30 cellular contexts compared by ENCODE assay signal in genomic region chr17:2871205-2871604, GRCh38.
DNase-seq lines count a peak whose midpoint lies in the region; ATAC-seq and TF ChIP-seq lines count a peak whose summit lies in the region.
"Had no signal": no experiment of that assay in that cellular context is flagged by ENCODE, and none has a peak within 500 bp of the region (broad histone marks: within the 10 kb centered on the region; RNA-seq: fewer than 3 reads in every experiment).

No MANE protein-coding gene starts in this region.

- H3K27ac ChIP-seq in SJCRH30 (no peak overlapping the region), neural progenitor cell (no peak overlapping the region)
- H3K27ac ChIP-seq: dorsolateral prefrontal cortex, prostate gland, uterus, WERI-Rb-1 had no signal

- peaks cover 39% of the 10 kb centered on the region for H3K4me1 Mint-ChIP-seq in neural progenitor cell
- H3K4me1 Mint-ChIP-seq: activated CD4-positive, alpha-beta T cell treated with anti-CD3 and anti-CD28 coated beads, Interleukin-2, amount 10 ng/mL, durations not matched to agents 24 days and 14 days; activated CD8-positive, alpha-beta memory T cell treated with anti-CD3 and anti-CD28 coated beads, Interleukin-2, amount 10 ng/mL, durations not matched to agents 7 days and 5 days; activated naive CD8-positive, alpha-beta T cell treated with anti-CD3 and anti-CD28 coated beads, Interleukin-2, amount 50 U/mL, for 24 hours; B cell had no signal

- H3F3A ChIP-seq in neural progenitor cell (ENCODE audit: low read depth), result peaks cover 56% of the 10 kb centered on the region

- H3K27ac Mint-ChIP-seq in neural progenitor cell, result peak overlapping the region; percentile 50
- H3K27ac Mint-ChIP-seq: activated CD4-positive, alpha-beta T cell treated with anti-CD3 and anti-CD28 coated beads, Interleukin-2, amount 10 ng/mL, durations not matched to agents 24 days and 14 days; activated CD8-positive, alpha-beta memory T cell treated with anti-CD3 and anti-CD28 coated beads, Interleukin-2, amount 10 ng/mL, durations not matched to agents 7 days and 5 days; activated naive CD8-positive, alpha-beta T cell treated with anti-CD3 and anti-CD28 coated beads, Interleukin-2, amount 50 U/mL, for 24 hours; B cell; T-helper 2 cell treated with Interferon-gamma antibody and Interleukin-4, amounts not matched to agents 5 μg/mL and 100 μg/mL, for 36 hours had no signal

- peaks cover 5% of the 10 kb centered on the region for H4K20me1 ChIP-seq in neural progenitor cell (ENCODE audit: low read depth)

- H3K36me3 Mint-ChIP-seq in neural progenitor cell, result no peaks in the 10 kb centered on the region
- H3K36me3 Mint-ChIP-seq: activated CD8-positive, alpha-beta memory T cell treated with anti-CD3 and anti-CD28 coated beads, Interleukin-2, amount 10 ng/mL, durations not matched to agents 7 days and 5 days had no signal

- peak overlapping the region; percentile 4 for H3K4me2 ChIP-seq in neural progenitor cell

- ATAC-seq in HG03025 (IDR thresholded peaks at IDR 0.05; ENCODE audit: low FRiP score, unreplicated experiment) (no peak), GM19463 (IDR thresholded peaks at IDR 0.05; ENCODE audit: unreplicated experiment) (no peak)
- ATAC-seq: activated CD8-positive, alpha-beta memory T cell treated with anti-CD3 and anti-CD28 coated beads, Interleukin-2, amount 10 ng/mL, durations not matched to agents 7 days and 5 days; activated naive CD8-positive, alpha-beta T cell treated with anti-CD3 and anti-CD28 coated beads, Interleukin-2, amount 50 U/mL, for 24 hours; sciatic nerve; SK-N-SH treated with all-trans-retinoic acid at 6 μM for 48 hours had no signal

- H3K4me3 ChIP-seq in H7 (ENCODE audit: insufficient read depth, low read depth, low read length) (no peak overlapping the region; the same call in 1 of the 2 replicates), SJCRH30 (no peak overlapping the region), neural progenitor cell (peak overlapping the region; percentile 8)
- H3K4me3 ChIP-seq: dorsolateral prefrontal cortex, HAP-1, prostate gland, uterus had no signal

- DNase-seq in H7 (peak; percentile 92), SJCRH30 (peak; percentile 7 to 30), iPS DF 19.7 (ENCODE audit: low read depth, low spot score) (peak; percentile 90), neural progenitor cell (ENCODE audit: low spot score) (peak; percentile 93), erythroblast (lab: John Stamatoyannopoulos, UW) (no peak), mucosa of gallbladder (ENCODE audit: low spot score) (no peak)
- DNase-seq: activated CD4-positive, alpha-beta T cell treated with anti-CD3 and anti-CD28 coated beads, Interleukin-2, amount 10 ng/mL, durations not matched to agents 24 days and 14 days; activated CD8-positive, alpha-beta memory T cell treated with anti-CD3 and anti-CD28 coated beads, Interleukin-2, amount 10 ng/mL, durations not matched to agents 7 days and 5 days; activated naive CD8-positive, alpha-beta T cell treated with anti-CD3 and anti-CD28 coated beads, Interleukin-2, amount 50 U/mL, for 24 hours; activated T-cell treated with anti-CD3 and anti-CD28 coated beads, Interleukin-2, amount 50 U/mL, for 48 hours; CD8-positive, alpha-beta memory T cell; cerebellar nuclear complex; DMS153; dorsolateral prefrontal cortex; Karpas-422; MV-4-11; NCI-H1436 treated with DMSO at 0.1 percent for 48 hours; NCI-H82; stimulated activated CD4-positive, alpha-beta T cell treated with anti-CD3 and anti-CD28 coated beads, Interleukin-4, amount 100 ng/mL, for 4 hours; stimulated activated naive CD4-positive, alpha-beta T cell; uterus; WERI-Rb-1 had no signal

- TF ChIP-seq CTCF in neural progenitor cell (IDR thresholded peaks at IDR 0.05), result no peak

- no peaks in the 10 kb centered on the region for H3K79me2 ChIP-seq in neural progenitor cell (ENCODE audit: low read depth)

- H3K9me3 ChIP-seq in SJCRH30 (replicated peaks) (no peaks in the 10 kb centered on the region), neural progenitor cell (ENCODE audit: low read depth) (no peaks in the 10 kb centered on the region)
- H3K9me3 ChIP-seq: HAP-1, prostate gland, uterus had no signal

- no peaks in the 10 kb centered on the region; the same call in 1 of the 2 replicates for H3K36me3 ChIP-seq in H7 (replicated peaks; ENCODE audit: control insufficient read depth, insufficient read depth, low read length)
- H3K36me3 ChIP-seq in SJCRH30, result no peaks in the 10 kb centered on the region
- no peaks in the 10 kb centered on the region for H3K36me3 ChIP-seq in neural progenitor cell
- H3K36me3 ChIP-seq: HAP-1, prostate gland, uterus had no signal

- no peaks in the 10 kb centered on the region for H3K9me3 Mint-ChIP-seq in neural progenitor cell
- H3K9me3 Mint-ChIP-seq: activated CD4-positive, alpha-beta T cell treated with anti-CD3 and anti-CD28 coated beads, Interleukin-2, amount 10 ng/mL, durations not matched to agents 24 days and 14 days; activated naive CD8-positive, alpha-beta T cell treated with anti-CD3 and anti-CD28 coated beads, Interleukin-2, amount 50 U/mL, for 24 hours; CD8-positive, alpha-beta memory T cell; T-helper 2 cell treated with Interferon-gamma antibody and Interleukin-4, amounts not matched to agents 5 μg/mL and 100 μg/mL, for 36 hours had no signal

- H3K27me3 ChIP-seq in H7 (ENCODE audit: control insufficient read depth, insufficient read depth, low read length) (no peaks in the 10 kb centered on the region), SJCRH30 (no peaks in the 10 kb centered on the region), neural progenitor cell (no peaks in the 10 kb centered on the region)
- H3K27me3 ChIP-seq: uterus had no signal

- no peak for TF ChIP-seq POLR2A in erythroblast (IDR thresholded peaks at IDR 0.05; ENCODE audit: low read length)

- H3K9ac ChIP-seq in neural progenitor cell, result no peak overlapping the region

- peaks cover 8% of the 10 kb centered on the region for H3K27me3 Mint-ChIP-seq in neural progenitor cell (ENCODE audit: insufficient read depth, low read depth)
- H3K27me3 Mint-ChIP-seq: activated CD4-positive, alpha-beta T cell treated with anti-CD3 and anti-CD28 coated beads, Interleukin-2, amount 10 ng/mL, durations not matched to agents 24 days and 14 days; activated CD8-positive, alpha-beta memory T cell treated with anti-CD3 and anti-CD28 coated beads, Interleukin-2, amount 10 ng/mL, durations not matched to agents 7 days and 5 days; activated naive CD8-positive, alpha-beta T cell treated with anti-CD3 and anti-CD28 coated beads, Interleukin-2, amount 50 U/mL, for 24 hours; B cell had no signal

- H3K4me3 Mint-ChIP-seq in neural progenitor cell, result no peak overlapping the region
- H3K4me3 Mint-ChIP-seq: activated CD4-positive, alpha-beta T cell treated with anti-CD3 and anti-CD28 coated beads, Interleukin-2, amount 10 ng/mL, durations not matched to agents 24 days and 14 days; activated CD8-positive, alpha-beta memory T cell treated with anti-CD3 and anti-CD28 coated beads, Interleukin-2, amount 10 ng/mL, durations not matched to agents 7 days and 5 days; activated naive CD8-positive, alpha-beta T cell treated with anti-CD3 and anti-CD28 coated beads, Interleukin-2, amount 50 U/mL, for 24 hours; B cell; CD8-positive, alpha-beta memory T cell; T-helper 2 cell treated with Interferon-gamma antibody and Interleukin-4, amounts not matched to agents 5 μg/mL and 100 μg/mL, for 36 hours had no signal

- no peaks in the 10 kb centered on the region for H3K4me1 ChIP-seq in SJCRH30
- H3K4me1 ChIP-seq in neural progenitor cell, result peaks cover 45% of the 10 kb centered on the region
- H3K4me1 ChIP-seq: prostate gland, uterus had no signal

- H2AFZ ChIP-seq in neural progenitor cell (replicated peaks), result no peak overlapping the region

Comparison
In these comparisons a context has a peak if more than half of its experiments do, and no peak if none do; other contexts are left out.
1. DNase-seq: peak in H7 (single experiment), SJCRH30 (2 of 2), iPS DF 19.7 (single experiment) and neural progenitor cell (single experiment); none in erythroblast (0 of 2) and mucosa of gallbladder (single experiment).